22 cellular contexts compared by ENCODE assay signal in genomic region chr19:15758379-15758778, GRCh38. TPM values are rescaled to one million over a fixed set of nuclear protein-coding genes. Genes with fewer than 3 reads are reported as not detected.
DNase-seq lines count a peak whose midpoint lies in the region; ATAC-seq, FAIRE-seq and TF ChIP-seq lines count a peak whose summit lies in the region.
"Had no signal": no experiment of that assay in that cellular context is flagged by ENCODE, and none has a peak within 500 bp of the region (broad histone marks: within the 10 kb centered on the region; RNA-seq: fewer than 3 reads in every experiment).

No MANE protein-coding gene starts in this region.

- H3K9me3 ChIP-seq in liver (ENCODE audit: control insufficient read depth in 4 of 4, low read length in 3 of 4) (no peaks in the 10 kb centered on the region), HepG2 (ENCODE audit: low read length) (no peaks in the 10 kb centered on the region)
- H3K9me3 ChIP-seq: HAP-1 had no signal

- no peak overlapping the region for H3K4ac ChIP-seq in mesendoderm (ENCODE audit: low read depth, low read length)

- H4K8ac ChIP-seq in mesendoderm (ENCODE audit: low read depth, low read length), result no peak overlapping the region

- H3K4me2 ChIP-seq in HepG2 (ENCODE audit: low read depth, low read length) (no peak overlapping the region), mesendoderm (ENCODE audit: low read length) (no peak overlapping the region)
- H3K4me2 ChIP-seq: GM23338 had no signal

- H3K4me3 ChIP-seq in liver (ENCODE audit: low read depth in 1 of 3, low read length in 3 of 3), result no peak overlapping the region
- H3K4me3 ChIP-seq in HepG2 (replicated peaks in 1 of 3; ENCODE audit: insufficient read depth in 1 of 3, low read depth in 2 of 3, low read length in 3 of 3), result no peak overlapping the region
- H3K4me3 ChIP-seq in mesendoderm (ENCODE audit: low read length), result peak overlapping the region; percentile 12
- H3K4me3 ChIP-seq: GM12878, GM23338, HAP-1 had no signal

- no peak overlapping the region for H2BK5ac ChIP-seq in mesendoderm (ENCODE audit: low read length)

- 17% methylated on average over 2 of the region's 2 CpGs for WGBS in liver
- WGBS in HepG2 (ENCODE audit: low lambda C conversion rate), result 0% methylated on average over 2 of the region's 2 CpGs
- no CpG with 5 or more reads among the region's 2 CpGs for WGBS in mesendoderm (ENCODE audit: extremely low coverage, insufficient coverage, low lambda C conversion rate)

- no peak overlapping the region for H2AFZ ChIP-seq in HepG2 (ENCODE audit: low read length)
- H2AFZ ChIP-seq: GM23338 had no signal

- H4K20me1 ChIP-seq in HepG2 (ENCODE audit: insufficient read depth, low read length), result no peaks in the 10 kb centered on the region

- H3K4me1 ChIP-seq in liver (ENCODE audit: control insufficient read depth in 4 of 4, insufficient read depth in 4 of 4, low read length in 3 of 4) (peaks cover 0 to 5% (median 1%) of the 10 kb centered on the region in 4 donors), HepG2 (ENCODE audit: insufficient read depth, low read length) (no peaks in the 10 kb centered on the region), mesendoderm (ENCODE audit: control insufficient read depth, low read depth, low read length) (no peaks in the 10 kb centered on the region)
- H3K4me1 ChIP-seq: HAP-1 had no signal

- H2BK15ac ChIP-seq in mesendoderm (replicated peaks; ENCODE audit: low read depth), result no peak overlapping the region

- no peak for TF ChIP-seq EP300 in HepG2 (IDR thresholded peaks at IDR 0.05; ENCODE audit: low read depth in 2 of 2, low read length in 2 of 2)
- TF ChIP-seq EP300 in HepG2 (CRISPR knock-in tag; IDR thresholded peaks at IDR 0.05; ENCODE audit: borderline replicate concordance), result no peak

- H3K79me1 ChIP-seq in mesendoderm (ENCODE audit: low read length), result no peaks in the 10 kb centered on the region

- no peak for FAIRE-seq in HepG2 (lab: Jason Lieb, UNC)
- FAIRE-seq: GM12878, GM19239 had no signal

- H3K18ac ChIP-seq in mesendoderm (ENCODE audit: low read length), result no peak overlapping the region

- H3K79me2 ChIP-seq in HepG2 (ENCODE audit: insufficient read depth, low read length) (no peaks in the 10 kb centered on the region), mesendoderm (ENCODE audit: control insufficient read depth, insufficient read depth, low read length) (no peaks in the 10 kb centered on the region)

- no peak for TF ChIP-seq CTCF in liver (IDR thresholded peaks at IDR 0.05; ENCODE audit: low read depth, low read length, missing input control)
- TF ChIP-seq CTCF in HepG2 (CRISPR knock-in tag; IDR thresholded peaks at IDR 0.05), result no peak

- no peaks in the 10 kb centered on the region for H3K27me3 ChIP-seq in liver (ENCODE audit: control insufficient read depth in 4 of 4, insufficient read depth in 4 of 4, low read length in 3 of 4)
- H3K27me3 ChIP-seq in HepG2 (ENCODE audit: control insufficient read depth in 1 of 2, insufficient read depth in 2 of 2, low read length in 2 of 2), result no peaks in the 10 kb centered on the region
- no peaks in the 10 kb centered on the region for H3K27me3 ChIP-seq in mesendoderm (ENCODE audit: insufficient read depth, low read length, poor library complexity)

- H3K36me3 ChIP-seq in liver (ENCODE audit: control insufficient read depth in 4 of 4, insufficient read depth in 3 of 4, low read depth in 1 of 4, low read length in 3 of 4), result no peaks in the 10 kb centered on the region
- H3K36me3 ChIP-seq in HepG2 (replicated peaks in 1 of 2; ENCODE audit: control insufficient read depth in 1 of 2, insufficient read depth in 2 of 2, low read length in 2 of 2), result no peaks in the 10 kb centered on the region
- no peaks in the 10 kb centered on the region for H3K36me3 ChIP-seq in mesendoderm (ENCODE audit: control insufficient read depth, insufficient read depth, low read length)
- H3K36me3 ChIP-seq: HAP-1 had no signal

- no peak overlapping the region for H3K9ac ChIP-seq in liver (ENCODE audit: low read depth in 1 of 2, low read length in 2 of 2)
- H3K9ac ChIP-seq in HepG2 (ENCODE audit: insufficient read depth, low read depth, low read length), result no peak overlapping the region
- H3K9ac ChIP-seq in mesendoderm (ENCODE audit: low read length), result no peak overlapping the region

- CTCF ChIA-PET in HepG2 (lab: Yijun Ruan, JAX; ENCODE audit: low intra/inter-chr PET ratio, low total read pairs), result interaction anchor here (4.3 kb wide), 1 partner anchor 128 kb away, joined by 48 read pairs; no protein-coding TSS in a partner anchor

- no peak for DNase-seq in HepG2 (ENCODE audit: low spot score)
- no peak for DNase-seq in left colon
- no peak for DNase-seq in mesendoderm
- DNase-seq: C1 segment of cervical spinal cord; Calu3; CD4-positive, alpha-beta memory T cell; COR-L47; DMS79; EL; GDM1; HFFc6 had no signal

- POLR2A ChIA-PET in HepG2 (lab: Yijun Ruan, JAX), result no interaction called here

- in situ Hi-C loops in HepG2 (cut with HindIII; ENCODE audit: extremely low pct_ligation_motif_present, low pct_unique_long_range_greater_than_20kb), result no loop called here

- H2AK5ac ChIP-seq in mesendoderm (ENCODE audit: low read length), result no peak overlapping the region

- ATAC-seq in HepG2 (no peak), left colon (peak; percentile 44), GM21723 (IDR thresholded peaks at IDR 0.05; ENCODE audit: unreplicated experiment) (no peak), HG03439 (IDR thresholded peaks at IDR 0.05; ENCODE audit: unreplicated experiment) (no peak)
- ATAC-seq: GM12878, GM23338 had no signal

- BruUV-seq in HepG2 (replicated peaks; lab: Mats Ljungman, UMichigan), result no TSS peak

- H3K23ac ChIP-seq in mesendoderm (ENCODE audit: low read length), result no peak overlapping the region

- H4K5ac ChIP-seq in mesendoderm (ENCODE audit: low read length), result no peak overlapping the region

- intact Hi-C loops in HepG2 (cut with micrococcal nuclease; ENCODE audit: unreplicated experiment) (no loop called here), left colon (cut with DNase I, micrococcal nuclease) (no loop called here)

- TF ChIP-seq RAD21 in liver (IDR thresholded peaks at IDR 0.05) (peak in 1 of 2 donors; percentile 67), HepG2 (CRISPR knock-in tag; IDR thresholded peaks at IDR 0.05) (no peak)

- H3K27ac ChIP-seq in liver (ENCODE audit: low read depth in 1 of 2, low read length in 2 of 2) (no peak overlapping the region), HepG2 (ENCODE audit: extremely low read length, insufficient read depth, low read length) (no peak overlapping the region), mesendoderm (ENCODE audit: low read depth, low read length) (no peak overlapping the region)

- H2BK120ac ChIP-seq in mesendoderm (ENCODE audit: low read depth, low read length), result no peak overlapping the region

- TF ChIP-seq POLR2A in HepG2 (IDR thresholded peaks at IDR 0.05; ENCODE audit: insufficient read depth in 1 of 2, low read depth in 2 of 2, low read length in 2 of 2), result no peak

- no peak overlapping the region for H3K56ac ChIP-seq in mesendoderm (ENCODE audit: low read length)

RNA-seq across cellular contexts. Expression of gene OR10H3, which starts 20.6 kb away (rescaled TPM):
- total RNA-seq in liver, result not detected
- not detected for polyA plus RNA-seq in liver
- total RNA-seq in HepG2 (2016; rRNA removed; fragmentation: Illumina TruSeq; extraction: Trizol), result not detected in 2 replicates
- total RNA-seq in HepG2 (2016; cell fraction: cytosol; rRNA removed; fragmentation: Illumina TruSeq; extraction: Trizol; ENCODE audit: low read depth), result not detected in 2 replicates
- total RNA-seq in HepG2 (2016; cell fraction: insoluble cytoplasmic fraction; rRNA removed; fragmentation: Illumina TruSeq; extraction: Trizol), result not detected in 2 replicates
- not detected in 2 replicates for total RNA-seq in HepG2 (2016; cell fraction: membrane; rRNA removed; fragmentation: Illumina TruSeq; extraction: Trizol)
- total RNA-seq in HepG2 (2016; cell fraction: nucleus; rRNA removed; fragmentation: Illumina TruSeq; extraction: Trizol), result not detected in 2 replicates
- polyA plus RNA-seq in HepG2 (2011; rRNA removed), result not detected in 2 replicates
- not detected in 2 replicates for polyA plus RNA-seq in HepG2 (2011; cell fraction: cytosol; rRNA removed)
- not detected in 2 replicates for polyA plus RNA-seq in HepG2 (2011; cell fraction: nucleus; rRNA removed)
- polyA plus RNA-seq in HepG2 (2012), result not detected in 2 replicates
- polyA plus RNA-seq in HepG2 (2016; cell fraction: cytosol; fragmentation: Illumina TruSeq; extraction: Trizol; ENCODE audit: low read depth), result not detected in 2 replicates
- not detected in 2 replicates for polyA plus RNA-seq in HepG2 (2016; cell fraction: insoluble cytoplasmic fraction; fragmentation: Illumina TruSeq; extraction: Trizol; ENCODE audit: low read depth)
- not detected in 2 replicates for polyA plus RNA-seq in HepG2 (2016; cell fraction: membrane; fragmentation: Illumina TruSeq; extraction: Trizol; ENCODE audit: low read depth)
- not detected in 2 replicates for polyA plus RNA-seq in HepG2 (2016; cell fraction: nucleus; fragmentation: Illumina TruSeq; extraction: Trizol; ENCODE audit: insufficient read depth, low read depth)
- not detected in 2 replicates for polyA minus RNA-seq in HepG2 (2011; rRNA and poly(A)+ RNA removed; ENCODE audit: low replicate concordance)
- polyA minus RNA-seq in HepG2 (2011; cell fraction: cytosol; rRNA and poly(A)+ RNA removed), result not detected in 2 replicates
- not detected in 2 replicates for polyA minus RNA-seq in HepG2 (2011; cell fraction: nucleus; rRNA and poly(A)+ RNA removed)
- total RNA-seq in left colon, result not detected
- polyA plus RNA-seq in mesendoderm (2013, experiment 1 of 2), result not detected
- not detected for polyA plus RNA-seq in mesendoderm (2013, experiment 2 of 2)
- total RNA-seq: A172; A673; Calu3; CD4-positive, alpha-beta memory T cell; GM12878; GM23338; H4; HFFc6 had no signal
- polyA plus RNA-seq: BJ; CD4-positive, alpha-beta memory T cell; GM12878; GM23338 had no signal

RNA-seq across cellular contexts. Expression of gene OR10H5, which starts 29.1 kb away (rescaled TPM):
- not detected for total RNA-seq in liver
- not detected for polyA plus RNA-seq in liver
- total RNA-seq in HepG2 (2016; rRNA removed; fragmentation: Illumina TruSeq; extraction: Trizol), result not detected in 2 replicates
- not detected in 2 replicates for total RNA-seq in HepG2 (2016; cell fraction: cytosol; rRNA removed; fragmentation: Illumina TruSeq; extraction: Trizol; ENCODE audit: low read depth)
- not detected in 2 replicates for total RNA-seq in HepG2 (2016; cell fraction: insoluble cytoplasmic fraction; rRNA removed; fragmentation: Illumina TruSeq; extraction: Trizol)
- total RNA-seq in HepG2 (2016; cell fraction: membrane; rRNA removed; fragmentation: Illumina TruSeq; extraction: Trizol), result not detected in 2 replicates
- total RNA-seq in HepG2 (2016; cell fraction: nucleus; rRNA removed; fragmentation: Illumina TruSeq; extraction: Trizol), result not detected in 2 replicates
- polyA plus RNA-seq in HepG2 (2011; rRNA removed), result not detected in 2 replicates
- polyA plus RNA-seq in HepG2 (2011; cell fraction: cytosol; rRNA removed), result not detected in 2 replicates
- polyA plus RNA-seq in HepG2 (2011; cell fraction: nucleus; rRNA removed), result not detected in 2 replicates
- polyA plus RNA-seq in HepG2 (2012), result not detected in 2 replicates
- not detected in 2 replicates for polyA plus RNA-seq in HepG2 (2016; cell fraction: cytosol; fragmentation: Illumina TruSeq; extraction: Trizol; ENCODE audit: low read depth)
- not detected in 2 replicates for polyA plus RNA-seq in HepG2 (2016; cell fraction: insoluble cytoplasmic fraction; fragmentation: Illumina TruSeq; extraction: Trizol; ENCODE audit: low read depth)
- polyA plus RNA-seq in HepG2 (2016; cell fraction: membrane; fragmentation: Illumina TruSeq; extraction: Trizol; ENCODE audit: low read depth), result not detected in 2 replicates
- not detected in 2 replicates for polyA plus RNA-seq in HepG2 (2016; cell fraction: nucleus; fragmentation: Illumina TruSeq; extraction: Trizol; ENCODE audit: insufficient read depth, low read depth)
- not detected in 2 replicates for polyA minus RNA-seq in HepG2 (2011; rRNA and poly(A)+ RNA removed; ENCODE audit: low replicate concordance)
- not detected in 2 replicates for polyA minus RNA-seq in HepG2 (2011; cell fraction: cytosol; rRNA and poly(A)+ RNA removed)
- polyA minus RNA-seq in HepG2 (2011; cell fraction: nucleus; rRNA and poly(A)+ RNA removed), result not detected in 2 replicates
- not detected for total RNA-seq in left colon
- not detected for polyA plus RNA-seq in mesendoderm (2013, experiment 1 of 2)
- polyA plus RNA-seq in mesendoderm (2013, experiment 2 of 2), result 0.03 TPM
- total RNA-seq: A172; A673; Calu3; CD4-positive, alpha-beta memory T cell; GM12878; GM23338; H4; HFFc6 had no signal
- polyA plus RNA-seq: BJ; CD4-positive, alpha-beta memory T cell; GM12878; GM23338 had no signal

RNA-seq across cellular contexts. Expression of gene OR10H2, which starts 30.6 kb away (rescaled TPM):
- total RNA-seq in liver (not detected), HepG2 (2016; rRNA removed; fragmentation: Illumina TruSeq; extraction: Trizol) (not detected in 2 replicates), left colon (not detected)
- polyA plus RNA-seq in liver (not detected), HepG2 (2011; rRNA removed) (not detected in 2 replicates)
- total RNA-seq in HepG2 (2016; cell fraction: cytosol; rRNA removed; fragmentation: Illumina TruSeq; extraction: Trizol; ENCODE audit: low read depth), result not detected in 2 replicates
- total RNA-seq in HepG2 (2016; cell fraction: insoluble cytoplasmic fraction; rRNA removed; fragmentation: Illumina TruSeq; extraction: Trizol), result not detected in 2 replicates
- total RNA-seq in HepG2 (2016; cell fraction: membrane; rRNA removed; fragmentation: Illumina TruSeq; extraction: Trizol), result not detected in 2 replicates
- total RNA-seq in HepG2 (2016; cell fraction: nucleus; rRNA removed; fragmentation: Illumina TruSeq; extraction: Trizol), result not detected in 2 replicates
- polyA plus RNA-seq in HepG2 (2011; cell fraction: cytosol; rRNA removed), result 0.05 TPM in 1 of 2 replicates, not detected in the other
- not detected in 2 replicates for polyA plus RNA-seq in HepG2 (2011; cell fraction: nucleus; rRNA removed)
- polyA plus RNA-seq in HepG2 (2012), result not detected in 2 replicates
- not detected in 2 replicates for polyA plus RNA-seq in HepG2 (2016; cell fraction: cytosol; fragmentation: Illumina TruSeq; extraction: Trizol; ENCODE audit: low read depth)
- polyA plus RNA-seq in HepG2 (2016; cell fraction: insoluble cytoplasmic fraction; fragmentation: Illumina TruSeq; extraction: Trizol; ENCODE audit: low read depth), result not detected in 2 replicates
- polyA plus RNA-seq in HepG2 (2016; cell fraction: membrane; fragmentation: Illumina TruSeq; extraction: Trizol; ENCODE audit: low read depth), result not detected in 2 replicates
- not detected in 2 replicates for polyA plus RNA-seq in HepG2 (2016; cell fraction: nucleus; fragmentation: Illumina TruSeq; extraction: Trizol; ENCODE audit: insufficient read depth, low read depth)
- polyA minus RNA-seq in HepG2 (2011; rRNA and poly(A)+ RNA removed; ENCODE audit: low replicate concordance), result 0.14 TPM in 1 of 2 replicates, not detected in the other
- not detected in 2 replicates for polyA minus RNA-seq in HepG2 (2011; cell fraction: cytosol; rRNA and poly(A)+ RNA removed)
- not detected in 2 replicates for polyA minus RNA-seq in HepG2 (2011; cell fraction: nucleus; rRNA and poly(A)+ RNA removed)
- not detected for polyA plus RNA-seq in mesendoderm (2013, experiment 1 of 2)
- not detected for polyA plus RNA-seq in mesendoderm (2013, experiment 2 of 2)
- total RNA-seq: A172; A673; Calu3; CD4-positive, alpha-beta memory T cell; GM12878; GM23338; H4; HFFc6 had no signal
- polyA plus RNA-seq: BJ; CD4-positive, alpha-beta memory T cell; GM12878; GM23338 had no signal

RNA-seq across cellular contexts. Expression of gene OR10H1, which starts 57.1 kb away (rescaled TPM):
- under 1 TPM in 1 of 2 donors, not detected in 1; under 0.01 TPM for total RNA-seq in liver
- not detected for polyA plus RNA-seq in liver
- total RNA-seq in HepG2 (2016; rRNA removed; fragmentation: Illumina TruSeq; extraction: Trizol), result not detected in 2 replicates
- total RNA-seq in HepG2 (2016; cell fraction: cytosol; rRNA removed; fragmentation: Illumina TruSeq; extraction: Trizol; ENCODE audit: low read depth), result not detected in 2 replicates
- not detected in 2 replicates for total RNA-seq in HepG2 (2016; cell fraction: insoluble cytoplasmic fraction; rRNA removed; fragmentation: Illumina TruSeq; extraction: Trizol)
- total RNA-seq in HepG2 (2016; cell fraction: membrane; rRNA removed; fragmentation: Illumina TruSeq; extraction: Trizol), result not detected in 2 replicates
- total RNA-seq in HepG2 (2016; cell fraction: nucleus; rRNA removed; fragmentation: Illumina TruSeq; extraction: Trizol), result not detected in 2 replicates
- not detected in 2 replicates for polyA plus RNA-seq in HepG2 (2011; rRNA removed)
- not detected in 2 replicates for polyA plus RNA-seq in HepG2 (2011; cell fraction: cytosol; rRNA removed)
- not detected in 2 replicates for polyA plus RNA-seq in HepG2 (2011; cell fraction: nucleus; rRNA removed)
- not detected in 2 replicates for polyA plus RNA-seq in HepG2 (2012)
- not detected in 2 replicates for polyA plus RNA-seq in HepG2 (2016; cell fraction: cytosol; fragmentation: Illumina TruSeq; extraction: Trizol; ENCODE audit: low read depth)
- not detected in 2 replicates for polyA plus RNA-seq in HepG2 (2016; cell fraction: insoluble cytoplasmic fraction; fragmentation: Illumina TruSeq; extraction: Trizol; ENCODE audit: low read depth)
- polyA plus RNA-seq in HepG2 (2016; cell fraction: membrane; fragmentation: Illumina TruSeq; extraction: Trizol; ENCODE audit: low read depth), result not detected in 2 replicates
- not detected in 2 replicates for polyA plus RNA-seq in HepG2 (2016; cell fraction: nucleus; fragmentation: Illumina TruSeq; extraction: Trizol; ENCODE audit: insufficient read depth, low read depth)
- polyA minus RNA-seq in HepG2 (2011; rRNA and poly(A)+ RNA removed; ENCODE audit: low replicate concordance), result 0.05 TPM in 1 of 2 replicates, not detected in the other
- not detected in 2 replicates for polyA minus RNA-seq in HepG2 (2011; cell fraction: cytosol; rRNA and poly(A)+ RNA removed)
- not detected in 2 replicates for polyA minus RNA-seq in HepG2 (2011; cell fraction: nucleus; rRNA and poly(A)+ RNA removed)
- under 1 TPM in 1 of 2 donors, not detected in 1; 0.09 TPM for total RNA-seq in left colon
- not detected for polyA plus RNA-seq in mesendoderm (2013, experiment 1 of 2)
- polyA plus RNA-seq in mesendoderm (2013, experiment 2 of 2), result not detected
- total RNA-seq: A172; A673; CD4-positive, alpha-beta memory T cell; GM12878; GM23338; H4; HFFc6 had no signal
- polyA plus RNA-seq: BJ; CD4-positive, alpha-beta memory T cell; GM12878; GM23338 had no signal
